In the genomic region with DNA sequence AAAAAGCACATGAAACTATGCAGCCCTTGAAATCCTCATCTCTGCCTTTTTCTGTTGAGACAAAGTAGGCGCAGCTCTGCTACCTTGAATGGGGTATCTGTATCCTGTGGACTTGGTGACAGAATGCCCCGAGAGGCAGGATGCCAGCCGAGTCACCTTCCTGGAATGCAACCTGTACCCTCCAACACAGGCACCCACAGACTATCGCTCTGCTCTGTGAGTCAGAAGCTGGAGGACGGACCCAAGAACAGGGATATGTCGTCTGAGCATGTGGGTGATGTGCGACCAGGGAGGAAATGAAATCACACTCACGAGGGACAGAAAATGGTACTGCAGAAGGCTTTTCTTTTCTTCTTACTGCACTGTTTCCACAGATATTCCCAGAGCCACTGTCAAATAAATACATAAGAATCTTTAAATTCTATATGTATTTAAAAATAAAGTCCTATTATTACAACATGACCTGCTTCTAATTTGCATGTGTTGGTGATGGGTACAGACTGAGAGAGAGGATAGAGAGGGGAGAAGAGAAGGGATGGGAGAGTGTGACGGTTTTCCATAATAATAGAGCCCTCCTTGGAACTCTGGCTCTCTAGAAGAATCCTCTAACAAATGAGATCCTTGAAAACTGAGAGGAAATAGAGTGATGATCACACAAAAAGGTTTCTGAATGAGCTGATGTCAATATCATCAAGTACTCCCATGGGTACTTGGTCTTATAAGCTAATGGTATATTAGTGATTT, we compare ENCODE assay signal across 9 cellular contexts.
A peak's percentile ranks its signal among the peaks of the same experiment; 100 is the strongest.
DNase-seq lines count a peak whose midpoint lies in the region; ATAC-seq and TF ChIP-seq lines count a peak whose summit lies in the region.
"Had no signal": no experiment of that assay in that cellular context is flagged by ENCODE, and none has a peak within 500 bp of the region (broad histone marks: within the 10 kb centered on the region; RNA-seq: fewer than 3 reads in every experiment).

No MANE protein-coding gene starts in this region.

- peak; percentile 62 for DNase-seq in activated CD4-positive, alpha-beta T cell treated with anti-CD3 and anti-CD28 coated beads, Interleukin-2, amount 10 ng/mL, durations not matched to agents 24 days and 14 days
- no peak for DNase-seq in activated CD4-positive, alpha-beta T cell treated with anti-CD3 and anti-CD28 coated beads, Interleukin-2, amount 50 U/mL, for 4 hours
- DNase-seq in activated naive CD8-positive, alpha-beta T cell treated with anti-CD3 and anti-CD28 coated beads for 36 hours = peak; percentile 15
- peak; percentile 47 to 86 for DNase-seq in lung microvascular endothelial cell (ENCODE audit: low read depth in 2 of 2)
- DNase-seq in thoracic aorta (ENCODE audit: low spot score) = no peak
- DNase-seq in substantia nigra (lab: John Stamatoyannopoulos, UW) = no peak
- no peak for DNase-seq in NCI-H2196 (lab: John Stamatoyannopoulos, UW; ENCODE audit: unreplicated experiment)
- DNase-seq in COR-L47 (lab: John Stamatoyannopoulos, UW) = no peak

- H3K4me1 ChIP-seq in thoracic aorta (ENCODE audit: control insufficient read depth in 1 of 2, low read depth in 2 of 2) = peaks cover 5 to 15% of the 10 kb centered on the region in 2 donors

- H3K27me3 ChIP-seq in thoracic aorta (replicated peaks; ENCODE audit: insufficient read depth) = no peaks in the 10 kb centered on the region

- H3K27ac Mint-ChIP-seq in activated CD4-positive, alpha-beta T cell treated with anti-CD3 and anti-CD28 coated beads, Interleukin-2, amount 10 ng/mL, durations not matched to agents 24 days and 14 days = peak overlapping the region; percentile 52
- H3K27ac Mint-ChIP-seq in activated naive CD8-positive, alpha-beta T cell treated with anti-CD3 and anti-CD28 coated beads for 36 hours = no peak overlapping the region

- H3K4me3 Mint-ChIP-seq in activated CD4-positive, alpha-beta T cell treated with anti-CD3 and anti-CD28 coated beads, Interleukin-2, amount 10 ng/mL, durations not matched to agents 24 days and 14 days = no peak overlapping the region
- no peak overlapping the region for H3K4me3 Mint-ChIP-seq in activated naive CD8-positive, alpha-beta T cell treated with anti-CD3 and anti-CD28 coated beads for 36 hours
- H3K4me3 Mint-ChIP-seq: CD4-positive, CD25-positive, alpha-beta regulatory T cell had no signal

- intact Hi-C loops in activated CD4-positive, alpha-beta T cell treated with anti-CD3 and anti-CD28 coated beads, Interleukin-2, amount 10 ng/mL, durations not matched to agents 24 days and 14 days (cut with micrococcal nuclease) = no loop called here

- H3K36me3 Mint-ChIP-seq in activated CD4-positive, alpha-beta T cell treated with anti-CD3 and anti-CD28 coated beads, Interleukin-2, amount 10 ng/mL, durations not matched to agents 24 days and 14 days (ENCODE audit: low read depth) = no peaks in the 10 kb centered on the region
- peaks cover 13% of the 10 kb centered on the region for H3K36me3 Mint-ChIP-seq in activated naive CD8-positive, alpha-beta T cell treated with anti-CD3 and anti-CD28 coated beads for 36 hours

- TF ChIP-seq CTCF in thoracic aorta (IDR thresholded peaks at IDR 0.05) = peak; percentile 7

- no peaks in the 10 kb centered on the region for H3K9me3 ChIP-seq in thoracic aorta

- H3K27ac ChIP-seq in thoracic aorta = peak overlapping the region; percentile 52 to 75
- H3K27ac ChIP-seq in substantia nigra (ENCODE audit: low read depth, low read length, poor library complexity, severe bottlenecking) = no peak overlapping the region

- H3K27me3 Mint-ChIP-seq in activated CD4-positive, alpha-beta T cell treated with anti-CD3 and anti-CD28 coated beads, Interleukin-2, amount 10 ng/mL, durations not matched to agents 24 days and 14 days = no peaks in the 10 kb centered on the region
- H3K27me3 Mint-ChIP-seq in activated naive CD8-positive, alpha-beta T cell treated with anti-CD3 and anti-CD28 coated beads for 36 hours = no peaks in the 10 kb centered on the region
- H3K27me3 Mint-ChIP-seq: CD4-positive, CD25-positive, alpha-beta regulatory T cell had no signal

- H3K9me3 Mint-ChIP-seq in activated CD4-positive, alpha-beta T cell treated with anti-CD3 and anti-CD28 coated beads, Interleukin-2, amount 10 ng/mL, durations not matched to agents 24 days and 14 days = no peaks in the 10 kb centered on the region
- no peaks in the 10 kb centered on the region for H3K9me3 Mint-ChIP-seq in activated naive CD8-positive, alpha-beta T cell treated with anti-CD3 and anti-CD28 coated beads for 36 hours
- H3K9me3 Mint-ChIP-seq: CD4-positive, CD25-positive, alpha-beta regulatory T cell had no signal

- H3K36me3 ChIP-seq in thoracic aorta = no peaks in the 10 kb centered on the region

- H3K4me3 ChIP-seq in thoracic aorta = no peak overlapping the region

- H3K4me1 Mint-ChIP-seq in activated CD4-positive, alpha-beta T cell treated with anti-CD3 and anti-CD28 coated beads, Interleukin-2, amount 10 ng/mL, durations not matched to agents 24 days and 14 days = peaks cover 16% of the 10 kb centered on the region
- H3K4me1 Mint-ChIP-seq in activated naive CD8-positive, alpha-beta T cell treated with anti-CD3 and anti-CD28 coated beads for 36 hours = peaks cover 14% of the 10 kb centered on the region

- ATAC-seq in thoracic aorta (ENCODE audit: insufficient number of reproducible peaks, low FRiP score, low read depth) = peak; percentile 73

Comparison
In these comparisons a context has a peak if more than half of its experiments do, and no peak if none do; other contexts are left out.
1. DNase-seq: peak in activated CD4-positive, alpha-beta T cell treated with anti-CD3 and anti-CD28 coated beads, Interleukin-2, amount 10 ng/mL, durations not matched to agents 24 days and 14 days (single experiment), activated naive CD8-positive, alpha-beta T cell treated with anti-CD3 and anti-CD28 coated beads for 36 hours (single experiment) and lung microvascular endothelial cell (2 of 2); none in activated CD4-positive, alpha-beta T cell treated with anti-CD3 and anti-CD28 coated beads, Interleukin-2, amount 50 U/mL, for 4 hours (0 of 2), thoracic aorta (single experiment), substantia nigra (0 of 49), NCI-H2196 (single experiment) and COR-L47 (single experiment).